ENCODE assay signal across 24 cellular contexts in the genomic region with DNA sequence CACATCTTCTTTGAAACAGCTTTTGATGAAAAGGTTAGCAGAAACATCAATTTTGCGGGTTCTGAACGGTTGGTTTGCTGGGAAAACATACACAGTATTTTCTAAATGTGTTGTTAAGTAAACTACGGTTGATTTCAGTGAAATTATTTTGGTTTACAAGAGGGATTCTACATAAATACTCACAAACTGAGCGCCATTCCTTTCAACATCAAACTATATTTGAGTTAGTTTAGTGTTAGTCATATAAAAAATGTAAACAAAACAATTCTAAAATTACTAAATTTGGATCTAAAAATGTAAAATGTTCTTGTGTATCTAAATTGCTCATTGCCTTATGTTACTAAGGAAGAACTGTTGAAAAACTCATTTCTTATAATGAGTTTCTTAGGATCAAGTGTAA.
"Had no signal": no experiment of that assay in that cellular context is flagged by ENCODE, and none has a peak within 500 bp of the region (broad histone marks: within the 10 kb centered on the region; RNA-seq: fewer than 3 reads in every experiment).

No MANE protein-coding gene starts in this region.

- DNase-seq: effector CD4-positive, alpha-beta T cell; endodermal cell; foreskin melanocyte; heart left ventricle; hippocampal formation; left colon; left ventricle myocardium superior; mesenchymal stem cell; midbrain; occipital lobe; psoas muscle; retina; right lobe of liver; spleen; stimulated activated CD4-positive, alpha-beta T cell treated with anti-CD3 and anti-CD28 coated beads, Interleukin-15, amount 100 ng/mL, for 24 hours; stimulated activated CD4-positive, alpha-beta T cell treated with anti-CD3 and anti-CD28 coated beads, Interleukin-1b, Interleukin-23, amount 100 ng/mL, for 48 hours; stimulated activated CD4-positive, alpha-beta T cell treated with anti-CD3 and anti-CD28 coated beads, Interleukin-4, amount 100 ng/mL, for 24 hours; stimulated activated naive CD8-positive, alpha-beta T cell treated with anti-CD3 and anti-CD28 coated beads, Interleukin-15, amount 100 ng/mL, for 72 hours; testis; transverse colon had no signal

- H3K4me3 ChIP-seq: coronary artery, heart left ventricle, lung, psoas muscle, right lobe of liver, spleen, testis, transverse colon had no signal

- H3K4me1 ChIP-seq: heart left ventricle, psoas muscle, right lobe of liver, spleen, testis, transverse colon had no signal

- ATAC-seq: heart left ventricle; left colon; left ventricle myocardium superior; natural killer cell treated with Interleukin-12 subunit alpha and Interleukin-12 subunit beta and Interleukin-15 and Interleukin-18, amount 100 ng/mL, for 72 hours; psoas muscle; right lobe of liver; stimulated activated memory B cell treated with anti-CD40 and anti-IgM and Interleukin-4, amounts not matched to agents 10 μg/mL and 1 μg/mL and 100 μg/mL, for 72 hours; stimulated activated naive CD8-positive, alpha-beta T cell treated with anti-CD3 and anti-CD28 coated beads, Interleukin-15, amount 100 ng/mL, for 72 hours had no signal

- H3K27me3 ChIP-seq: heart left ventricle, right lobe of liver, spleen, testis, transverse colon had no signal

- H3K9me3 ChIP-seq: psoas muscle, right lobe of liver, testis, transverse colon had no signal

- H3K36me3 ChIP-seq: heart left ventricle, right lobe of liver, spleen, transverse colon had no signal

- H3K27ac ChIP-seq: heart left ventricle, psoas muscle, right lobe of liver, spleen, testis, transverse colon had no signal
